In the genomic region with DNA sequence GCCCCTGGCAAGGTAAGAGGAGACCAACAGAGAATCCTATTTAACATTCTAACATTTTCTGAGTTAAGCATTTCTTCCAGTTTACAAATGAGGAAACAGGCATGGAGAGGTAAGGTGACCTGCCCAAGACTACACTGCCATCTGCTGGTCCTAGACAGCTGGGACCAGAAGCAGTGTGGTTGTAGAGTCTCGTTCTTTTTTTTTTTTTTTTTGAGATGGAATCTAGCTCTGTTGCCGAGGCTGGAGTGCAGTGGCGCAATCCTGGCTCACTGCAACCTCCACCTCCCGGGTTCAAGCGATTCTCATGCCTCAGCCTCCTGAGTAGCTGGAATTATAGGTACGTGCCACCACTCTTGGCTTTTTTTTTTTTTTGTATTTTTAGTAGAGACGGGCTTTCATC, we compare ENCODE assay signal across 8 cellular contexts. TPM values are rescaled to one million over a fixed set of nuclear protein-coding genes. Genes with fewer than 3 reads are reported as not detected.
DNase-seq lines count a peak whose midpoint lies in the region; ATAC-seq and TF ChIP-seq lines count a peak whose summit lies in the region.
"Not testable (repeated sequence)": the region's sequence is repeated elsewhere in the genome, so short reads cannot be mapped to it uniquely, and the experiment has no call there.

No MANE protein-coding gene starts in this region.

- peak; percentile 80 for DNase-seq in ELR (ENCODE audit: low read depth)
- DNase-seq in NCI-H2171 (lab: John Stamatoyannopoulos, UW) = peak; percentile 56
- peak; percentile 39 for DNase-seq in T-helper 9 cell
- peak; percentile 86 for DNase-seq in amniotic epithelial cell (ENCODE audit: low read depth)
- peak; percentile 75 for DNase-seq in Right ventricle myocardium superior
- peak; percentile 31 for DNase-seq in thoracic aorta (ENCODE audit: low spot score)

- H3K4me3 ChIP-seq in parathyroid adenoma (ENCODE audit: low read depth, low read length) = peak overlapping the region; percentile 1
- not testable (repeated sequence) for H3K4me3 ChIP-seq in thoracic aorta

- intact Hi-C loops in Right ventricle myocardium superior (cut with DNase I) = loop anchor here (5.0 kb wide), 1 partner anchor 77 kb away; a partner anchor contains a TSS

- H3K36me3 ChIP-seq in parathyroid adenoma (ENCODE audit: control insufficient read depth, insufficient read depth, low read length); thoracic aorta: not testable (repeated sequence)

- H2AFZ ChIP-seq in parathyroid adenoma = not testable (repeated sequence)

- not testable (repeated sequence) for H3K4me2 ChIP-seq in parathyroid adenoma (ENCODE audit: low read length)

- not testable (repeated sequence) for H3K9me3 ChIP-seq in parathyroid adenoma (ENCODE audit: control insufficient read depth, low read length); thoracic aorta

- H3K27ac ChIP-seq in parathyroid adenoma, thoracic aorta: not testable (repeated sequence)

- not testable (repeated sequence) for H3K4me1 ChIP-seq in parathyroid adenoma; thoracic aorta (ENCODE audit: control insufficient read depth in 1 of 2, low read depth in 2 of 2)

- not testable (repeated sequence) for H3K79me2 ChIP-seq in parathyroid adenoma

- ATAC-seq in HG02981 (IDR thresholded peaks at IDR 0.05; ENCODE audit: unreplicated experiment) (peak; percentile 63), Right ventricle myocardium superior (ENCODE audit: poor library complexity) (peak; percentile 92), thoracic aorta (ENCODE audit: insufficient number of reproducible peaks, low FRiP score, low read depth) (peak; percentile 71)

- not testable (repeated sequence) for H3K9ac ChIP-seq in parathyroid adenoma

- H3K27me3 ChIP-seq in parathyroid adenoma (ENCODE audit: control insufficient read depth, insufficient read depth, low read length); thoracic aorta (replicated peaks; ENCODE audit: insufficient read depth): not testable (repeated sequence)

- TF ChIP-seq CTCF in parathyroid adenoma (IDR thresholded peaks at IDR 0.05) (peak; percentile 64), thoracic aorta (IDR thresholded peaks at IDR 0.05) (peak; percentile 57)

RNA-seq across cellular contexts. Expression of a gene that starts 5.3 kb away (rescaled TPM):
- total RNA-seq in Right ventricle myocardium superior = 6.7 TPM
- total RNA-seq in thoracic aorta = under 1 TPM in 1 of 2 donors, not detected in 1; 0.41 TPM

RNA-seq across cellular contexts. Expression of a gene that starts 28.0 kb away (rescaled TPM):
- 166 TPM for total RNA-seq in Right ventricle myocardium superior
- 100 to 1,000 TPM; 122 to 160 TPM for total RNA-seq in thoracic aorta

RNA-seq across cellular contexts. Expression of a gene that starts 45.9 kb away (rescaled TPM):
- total RNA-seq in Right ventricle myocardium superior = 34.5 TPM
- total RNA-seq in thoracic aorta = 100 to 1,000 TPM in 1 of 2 donors, 10 to 100 TPM in 1; 97.7 to 163 TPM

Comparison
In these comparisons a context has a peak if more than half of its experiments do, and no peak if none do; other contexts are left out.
1. DNase-seq: peak in every context shown above with its lines; median percentile 86 in amniotic epithelial cell; 80 in ELR; 75 in Right ventricle myocardium superior; 56 in NCI-H2171; 39 in T-helper 9 cell; 31 in thoracic aorta.